In genomic region chr19:10009269-10009665, GRCh38 we compare ENCODE assay signal across 1 cellular context.
TF ChIP-seq lines count a peak whose summit lies in the region.

No MANE protein-coding gene starts in this region.

TF ChIP-seq in HEK293, 187 proteins besides CTCF, POLR2A, EP300 and RAD21 (continued from another document and continues in another):
- TF ChIP-seq TSHZ1 (tag by site-specific recombination; IDR thresholded peaks at IDR 0.05; ENCODE audit: borderline replicate concordance) (no peak), ZNF776 (tag by site-specific recombination; IDR thresholded peaks at IDR 0.05; ENCODE audit: borderline replicate concordance) (no peak), ZNF529 (tag by site-specific recombination; IDR thresholded peaks at IDR 0.05; ENCODE audit: insufficient replicate concordance) (no peak), ELK4 (IDR thresholded peaks at IDR 0.05; ENCODE audit: borderline replicate concordance, low read depth, low read length) (no peak), ZNF394 (tag by site-specific recombination; IDR thresholded peaks at IDR 0.05; ENCODE audit: borderline replicate concordance) (no peak), ZBTB6 (tag by site-specific recombination; IDR thresholded peaks at IDR 0.05) (no peak), HOXC10 (CRISPR knock-in tag; IDR thresholded peaks at IDR 0.05) (no peak), RBAK (tag by site-specific recombination; IDR thresholded peaks at IDR 0.05) (no peak), GLI2 (tag by site-specific recombination; IDR thresholded peaks at IDR 0.05; ENCODE audit: borderline replicate concordance, low read depth) (no peak), ZNF585B (tag by site-specific recombination; IDR thresholded peaks at IDR 0.05) (no peak), KLF10 (tag by site-specific recombination; IDR thresholded peaks at IDR 0.05) (0 out of 2 replicates have a peak, but pooled peaks have one; percentile 59), ZNF549 (tag by site-specific recombination; IDR thresholded peaks at IDR 0.05) (no peak), ZNF404 (tag by site-specific recombination; IDR thresholded peaks at IDR 0.05) (no peak), ZNF571 (tag by site-specific recombination; IDR thresholded peaks at IDR 0.05) (no peak), ZBTB7A (tag by site-specific recombination; IDR thresholded peaks at IDR 0.05; ENCODE audit: low read depth) (no peak), ZNF174 (tag by site-specific recombination; IDR thresholded peaks at IDR 0.05) (no peak), ZNF16 (tag by site-specific recombination; IDR thresholded peaks at IDR 0.05; ENCODE audit: low read depth) (no peak), ZNF138 (tag by site-specific recombination; IDR thresholded peaks at IDR 0.05; ENCODE audit: borderline replicate concordance) (no peak), IKZF3 (tag by site-specific recombination; IDR thresholded peaks at IDR 0.05) (0 out of 2 replicates have a peak, but pooled peaks have one; percentile 16), ZNF747 (tag by site-specific recombination; IDR thresholded peaks at IDR 0.05) (no peak), ZNF433 (tag by site-specific recombination; IDR thresholded peaks at IDR 0.05; ENCODE audit: low read depth) (no peak), ZNF280C (tag by site-specific recombination; IDR thresholded peaks at IDR 0.05) (no peak), ZNF133 (tag by site-specific recombination; IDR thresholded peaks at IDR 0.05) (no peak), PBX3 (CRISPR knock-in tag; IDR thresholded peaks at IDR 0.05) (0 out of 2 replicates have a peak, but pooled peaks have one; percentile 65), ZNF248 (tag by site-specific recombination; IDR thresholded peaks at IDR 0.05) (no peak), ZSCAN16 (tag by site-specific recombination; IDR thresholded peaks at IDR 0.05) (no peak), ZNF274 (IDR thresholded peaks at IDR 0.05; ENCODE audit: low read length) (no peak), ZNF274 (tag by site-specific recombination; IDR thresholded peaks at IDR 0.05; ENCODE audit: borderline replicate concordance) (no peak), ZNF266 (tag by site-specific recombination; IDR thresholded peaks at IDR 0.05; ENCODE audit: low read depth) (no peak), ZFP3 (tag by site-specific recombination; IDR thresholded peaks at IDR 0.05; ENCODE audit: low read depth) (no peak), ZNF654 (tag by site-specific recombination; IDR thresholded peaks at IDR 0.05; ENCODE audit: low read depth) (no peak), ZNF513 (tag by site-specific recombination; IDR thresholded peaks at IDR 0.05) (no peak), ZNF24 (tag by site-specific recombination; IDR thresholded peaks at IDR 0.05) (no peak), ZIC2 (tag by site-specific recombination; IDR thresholded peaks at IDR 0.05) (peak; percentile 51; the same call in 1 of the 2 replicates), ZNF157 (tag by site-specific recombination; IDR thresholded peaks at IDR 0.05) (no peak), ZNF76 (tag by site-specific recombination; IDR thresholded peaks at IDR 0.05; ENCODE audit: borderline replicate concordance, low read depth) (no peak), SCRT1 (tag by site-specific recombination; IDR thresholded peaks at IDR 0.05; ENCODE audit: borderline replicate concordance) (no peak), ZNF624 (tag by site-specific recombination; IDR thresholded peaks at IDR 0.05) (no peak), ZNF843 (tag by site-specific recombination; IDR thresholded peaks at IDR 0.05) (no peak), ZNF837 (tag by site-specific recombination; IDR thresholded peaks at IDR 0.05) (no peak), KLF1 (tag by site-specific recombination; IDR thresholded peaks at IDR 0.05) (peak; percentile 85), ZEB2 (tag by site-specific recombination; IDR thresholded peaks at IDR 0.05) (no peak), KLF7 (tag by site-specific recombination; IDR thresholded peaks at IDR 0.05; ENCODE audit: borderline replicate concordance) (no peak), SP2 (tag by site-specific recombination; IDR thresholded peaks at IDR 0.05) (peak; percentile 36; the same call in 1 of the 2 replicates), ZNF112 (tag by site-specific recombination; IDR thresholded peaks at IDR 0.05) (no peak), ZNF510 (tag by site-specific recombination; IDR thresholded peaks at IDR 0.05; ENCODE audit: insufficient replicate concordance) (no peak), ZBTB26 (tag by site-specific recombination; optimal IDR thresholded peaks at IDR 0.05) (no peak), KLF9 (tag by site-specific recombination; IDR thresholded peaks at IDR 0.05; ENCODE audit: low read depth) (no peak; the same call in 1 of the 2 replicates), HIC1 (tag by site-specific recombination; IDR thresholded peaks at IDR 0.05) (no peak), ZNF521 (tag by site-specific recombination; IDR thresholded peaks at IDR 0.05) (no peak), ZBTB1 (tag by site-specific recombination; IDR thresholded peaks at IDR 0.05) (no peak), ZNF302 (tag by site-specific recombination; IDR thresholded peaks at IDR 0.05; ENCODE audit: low read depth) (no peak), ZNF629 (tag by site-specific recombination; IDR thresholded peaks at IDR 0.05) (peak; percentile 8; the same call in 1 of the 2 replicates), ZNF132 (tag by site-specific recombination; IDR thresholded peaks at IDR 0.05; ENCODE audit: borderline replicate concordance) (no peak)
